Comparison of ENCODE assay signal across 20 cellular contexts in the genomic region with DNA sequence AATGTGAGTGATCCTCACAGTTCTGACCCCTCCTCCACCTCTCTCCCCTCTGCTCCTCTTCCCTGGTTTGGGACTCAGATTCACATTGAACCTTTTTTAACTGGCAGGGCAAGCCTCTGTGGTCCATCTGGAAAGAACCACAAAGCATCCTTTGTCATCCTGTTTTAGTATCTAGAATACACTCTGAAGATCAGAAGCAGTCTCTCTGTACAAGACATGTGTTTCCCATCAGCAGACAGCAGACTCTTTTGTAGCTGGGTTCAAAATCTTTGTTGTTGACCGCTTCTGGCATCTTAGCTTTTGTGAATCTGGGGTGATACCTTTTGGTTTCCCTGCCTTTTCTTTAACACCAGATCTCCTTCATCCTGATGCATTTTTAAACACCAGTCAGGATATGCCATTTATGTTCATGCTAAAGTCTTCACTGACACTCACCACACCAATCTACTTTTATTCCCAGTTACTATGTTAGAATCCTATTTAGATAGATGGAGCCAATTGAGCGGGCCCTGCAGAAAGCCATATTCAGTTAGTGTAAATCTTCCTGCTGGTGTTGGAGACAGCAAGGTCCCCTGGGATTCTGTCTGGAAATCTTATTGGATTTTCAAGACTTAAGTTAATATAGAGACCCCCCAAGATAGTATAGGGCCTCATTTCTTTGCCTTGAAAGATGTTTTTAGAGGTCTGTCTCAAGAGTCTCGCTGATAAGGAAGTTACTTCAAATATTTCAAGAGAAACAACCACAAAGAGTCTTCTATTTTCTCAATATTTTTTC. TPM values are rescaled to one million over a fixed set of nuclear protein-coding genes. Genes with fewer than 3 reads are reported as not detected.
DNase-seq lines count a peak whose midpoint lies in the region; ATAC-seq and TF ChIP-seq lines count a peak whose summit lies in the region.
"Had no signal": no experiment of that assay in that cellular context is flagged by ENCODE, and none has a peak within 500 bp of the region (broad histone marks: within the 10 kb centered on the region; RNA-seq: fewer than 3 reads in every experiment).

No MANE protein-coding gene starts in this region.

- BruUV-seq in A673 (replicated peaks; lab: Mats Ljungman, UMichigan), result no TSS peak

- H3K4me1 ChIP-seq in A673 (ENCODE audit: insufficient read depth, low read length, poor library complexity, severe bottlenecking) (no peaks in the 10 kb centered on the region), trophoblast cell (ENCODE audit: control insufficient read depth in 1 of 2, insufficient read depth in 2 of 2, low read length in 2 of 2) (peaks cover 3 to 8% of the 10 kb centered on the region in 2 experiments), tibial artery (no peaks in the 10 kb centered on the region)

- peak overlapping the region; percentile 32 for H3K4me3 Mint-ChIP-seq in glutamatergic neuron (ENCODE audit: unreplicated experiment)
- no peak overlapping the region for H3K4me3 Mint-ChIP-seq in activated T-cell treated with anti-CD3 and anti-CD28 coated beads, Interleukin-2, amount 50 U/mL, for 4 hours
- H3K4me3 Mint-ChIP-seq: CD8-positive, alpha-beta memory T cell; GM23338 had no signal

- H3K4ac ChIP-seq in trophoblast cell (ENCODE audit: low read depth, low read length), result no peak overlapping the region

- H3K36me3 ChIP-seq in A673 (ENCODE audit: insufficient read depth, low read length, poor library complexity, severe bottlenecking) (no peaks in the 10 kb centered on the region), trophoblast cell (ENCODE audit: control insufficient read depth in 1 of 2, insufficient read depth in 2 of 2, low read length in 2 of 2) (peaks cover 0 to 7% of the 10 kb centered on the region in 2 experiments), tibial artery (peaks cover 0 to 8% (median 0%) of the 10 kb centered on the region in 3 donors)

- H3K9me3 ChIP-seq in A673 (ENCODE audit: low read depth, low read length, poor library complexity, severe bottlenecking) (no peaks in the 10 kb centered on the region), trophoblast cell (ENCODE audit: insufficient read depth, low read depth, low read length) (peaks cover 3% of the 10 kb centered on the region), tibial artery (no peaks in the 10 kb centered on the region)

- no peak overlapping the region for H3K23ac ChIP-seq in trophoblast cell (ENCODE audit: low read length)

- no peak overlapping the region for H3K18ac ChIP-seq in trophoblast cell (ENCODE audit: low read length)

- H3K27me3 Mint-ChIP-seq in glutamatergic neuron (ENCODE audit: unreplicated experiment), result peaks cover 1% of the 10 kb centered on the region
- no peaks in the 10 kb centered on the region for H3K27me3 Mint-ChIP-seq in activated T-cell treated with anti-CD3 and anti-CD28 coated beads, Interleukin-2, amount 50 U/mL, for 4 hours (ENCODE audit: low read depth)

- no peak overlapping the region for H4K8ac ChIP-seq in trophoblast cell (ENCODE audit: low read depth, low read length)

- intact Hi-C loops in A673 (cut with micrococcal nuclease; ENCODE audit: unreplicated experiment), result loop anchor here (10.0 kb wide), 1 partner anchor 131 kb away; no protein-coding TSS in a partner anchor
- intact Hi-C loops in tibial artery (cut with DNase I; ENCODE audit: low total_unique reads), result no loop called here

- no peaks in the 10 kb centered on the region for H3K79me1 ChIP-seq in trophoblast cell (ENCODE audit: low read length)

- peak; percentile 12 for DNase-seq in A673 (ENCODE audit: low spot score)
- DNase-seq in SK-N-DZ (ENCODE audit: low spot score), result peak; percentile 61
- no peak for DNase-seq in glutamatergic neuron
- no peak for DNase-seq in trophoblast cell
- no peak for DNase-seq in tibial artery
- no peak for DNase-seq in HuH-7.5 (ENCODE audit: low spot score)
- DNase-seq in HUDEP-2 (lab: John Stamatoyannopoulos, UW; ENCODE audit: unreplicated experiment in 76 of 76), result no peak
- no peak for DNase-seq in activated T-cell treated with anti-CD3 and anti-CD28 coated beads, Interleukin-2, amount 50 U/mL, for 4 hours
- DNase-seq: CD8-positive, alpha-beta memory T cell; GDM1; KBM-7; MV-4-11; NCI-H1436; NCI-H2029 had no signal

- H3K27ac ChIP-seq in A673 (ENCODE audit: low read depth, low read length, poor library complexity, severe bottlenecking), result no peak overlapping the region
- no peak overlapping the region for H3K27ac ChIP-seq in trophoblast cell (ENCODE audit: low read depth, low read length)
- H3K27ac ChIP-seq in tibial artery, result no peak overlapping the region
- H3K27ac ChIP-seq: 22Rv1 had no signal

- H3K27ac Mint-ChIP-seq in glutamatergic neuron (ENCODE audit: unreplicated experiment), result no peak overlapping the region
- H3K27ac Mint-ChIP-seq: GM23338 had no signal

- POLR2A ChIA-PET in A673 (lab: Charles Lee; ENCODE audit: low non-redundant PET), result no interaction called here

- H3K79me2 ChIP-seq in trophoblast cell (ENCODE audit: control insufficient read depth, insufficient read depth, low read length, poor library complexity), result no peaks in the 10 kb centered on the region

- H4K12ac ChIP-seq in trophoblast cell (ENCODE audit: low read depth, low read length), result no peak overlapping the region

- TF ChIP-seq CTCF in A673 (conservative IDR thresholded peaks at IDR 0.05; ENCODE audit: low read depth, low read length) (no peak), glutamatergic neuron (IDR thresholded peaks at IDR 0.05; ENCODE audit: partially characterized antibody, unreplicated experiment) (no peak), tibial artery (IDR thresholded peaks at IDR 0.05) (no peak)

- H3K27me3 ChIP-seq in A673 (replicated peaks; ENCODE audit: insufficient read depth, low read depth, low read length, poor library complexity) (no peaks in the 10 kb centered on the region), trophoblast cell (ENCODE audit: insufficient read depth, low read length) (no peaks in the 10 kb centered on the region), tibial artery (no peaks in the 10 kb centered on the region)

- no peak overlapping the region for H3K4me3 ChIP-seq in A673 (ENCODE audit: low read depth, low read length, poor library complexity, severe bottlenecking)
- no peak overlapping the region for H3K4me3 ChIP-seq in trophoblast cell (ENCODE audit: low read depth, low read length)
- no peak overlapping the region for H3K4me3 ChIP-seq in tibial artery
- H3K4me3 ChIP-seq: GM12878, GM23338 had no signal

- CTCF ChIA-PET in A673 (lab: Charles Lee), result no interaction called here

- peak overlapping the region; percentile 22 for H2BK5ac ChIP-seq in trophoblast cell (ENCODE audit: low read depth, low read length, poor library complexity)

- no peak overlapping the region for H2AFZ ChIP-seq in trophoblast cell (ENCODE audit: insufficient read depth, low read length, poor library complexity)
- H2AFZ ChIP-seq: GM23338 had no signal

- ATAC-seq in activated T-cell treated with anti-CD3 and anti-CD28 coated beads, Interleukin-2, amount 50 U/mL, for 4 hours, result no peak
- ATAC-seq: GM12878, GM23338, HCT116, Panc1, Right ventricle myocardium inferior had no signal

- peak overlapping the region; percentile 1 for H2BK12ac ChIP-seq in trophoblast cell (ENCODE audit: low read length)

- peak overlapping the region; percentile 63 for H2AK5ac ChIP-seq in trophoblast cell (ENCODE audit: low read length)

- no peak overlapping the region for H3K14ac ChIP-seq in trophoblast cell (ENCODE audit: low read length)

- no CpG with 5 or more reads among the region's 3 CpGs for WGBS in trophoblast cell (ENCODE audit: extremely low coverage, insufficient coverage, insufficient read length)

- no peak overlapping the region for H2BK120ac ChIP-seq in trophoblast cell (ENCODE audit: insufficient read depth, low read length, poor library complexity)

- H4K91ac ChIP-seq in trophoblast cell (ENCODE audit: low read depth, low read length), result no peak overlapping the region

- H3K4me1 Mint-ChIP-seq in glutamatergic neuron (ENCODE audit: low read depth, unreplicated experiment), result peaks cover 16% of the 10 kb centered on the region
- H3K4me1 Mint-ChIP-seq in activated T-cell treated with anti-CD3 and anti-CD28 coated beads, Interleukin-2, amount 50 U/mL, for 4 hours (ENCODE audit: low read depth), result no peaks in the 10 kb centered on the region
- H3K4me1 Mint-ChIP-seq: CD8-positive, alpha-beta memory T cell had no signal

- H3K9me3 Mint-ChIP-seq in glutamatergic neuron (ENCODE audit: unreplicated experiment), result peaks cover 2% of the 10 kb centered on the region
- H3K9me3 Mint-ChIP-seq in activated T-cell treated with anti-CD3 and anti-CD28 coated beads, Interleukin-2, amount 50 U/mL, for 4 hours, result no peaks in the 10 kb centered on the region
- H3K9me3 Mint-ChIP-seq: CD8-positive, alpha-beta memory T cell; GM23338 had no signal

- H3K4me2 ChIP-seq in trophoblast cell (ENCODE audit: low read length), result no peak overlapping the region
- H3K4me2 ChIP-seq: GM23338 had no signal

- no peak overlapping the region for H3K9ac ChIP-seq in trophoblast cell (ENCODE audit: low read length)

- H3K36me3 Mint-ChIP-seq in glutamatergic neuron (ENCODE audit: unreplicated experiment), result no peaks in the 10 kb centered on the region
- no peaks in the 10 kb centered on the region for H3K36me3 Mint-ChIP-seq in activated T-cell treated with anti-CD3 and anti-CD28 coated beads, Interleukin-2, amount 50 U/mL, for 4 hours (ENCODE audit: insufficient read depth)
- H3K36me3 Mint-ChIP-seq: CD8-positive, alpha-beta memory T cell had no signal

RNA-seq across cellular contexts. Expression of gene ST6GALNAC3, which starts 51.1 kb away (rescaled TPM):
- total RNA-seq in A673 (2021), result 0.74 and 1.2 TPM in 2 replicates
- 9.0 and 9.2 TPM in 2 replicates for polyA plus RNA-seq in SK-N-DZ (2014; cell fraction: cytosol; rRNA removed)
- 3.4 and 8.7 TPM in 2 replicates for polyA plus RNA-seq in SK-N-DZ (2014; cell fraction: nucleus; rRNA removed)
- total RNA-seq in glutamatergic neuron (ENCODE audit: unreplicated experiment), result 6.5 TPM
- 17.8 and 18.7 TPM in 2 replicates for polyA plus RNA-seq in trophoblast cell (2013)
- under 1 TPM; 0.24 to 0.73 (median 0.53) TPM for total RNA-seq in activated T-cell treated with anti-CD3 and anti-CD28 coated beads, Interleukin-2, amount 50 U/mL, for 4 hours

Comparison
In these comparisons a context has a peak if more than half of its experiments do, and no peak if none do; other contexts are left out.
1. DNase-seq: peak in A673 (single experiment) and SK-N-DZ (single experiment); none in glutamatergic neuron (single experiment), trophoblast cell (0 of 2), tibial artery (0 of 2), HuH-7.5 (single experiment), HUDEP-2 (0 of 76) and activated T-cell treated with anti-CD3 and anti-CD28 coated beads, Interleukin-2, amount 50 U/mL, for 4 hours (single experiment).